In the genomic region with DNA sequence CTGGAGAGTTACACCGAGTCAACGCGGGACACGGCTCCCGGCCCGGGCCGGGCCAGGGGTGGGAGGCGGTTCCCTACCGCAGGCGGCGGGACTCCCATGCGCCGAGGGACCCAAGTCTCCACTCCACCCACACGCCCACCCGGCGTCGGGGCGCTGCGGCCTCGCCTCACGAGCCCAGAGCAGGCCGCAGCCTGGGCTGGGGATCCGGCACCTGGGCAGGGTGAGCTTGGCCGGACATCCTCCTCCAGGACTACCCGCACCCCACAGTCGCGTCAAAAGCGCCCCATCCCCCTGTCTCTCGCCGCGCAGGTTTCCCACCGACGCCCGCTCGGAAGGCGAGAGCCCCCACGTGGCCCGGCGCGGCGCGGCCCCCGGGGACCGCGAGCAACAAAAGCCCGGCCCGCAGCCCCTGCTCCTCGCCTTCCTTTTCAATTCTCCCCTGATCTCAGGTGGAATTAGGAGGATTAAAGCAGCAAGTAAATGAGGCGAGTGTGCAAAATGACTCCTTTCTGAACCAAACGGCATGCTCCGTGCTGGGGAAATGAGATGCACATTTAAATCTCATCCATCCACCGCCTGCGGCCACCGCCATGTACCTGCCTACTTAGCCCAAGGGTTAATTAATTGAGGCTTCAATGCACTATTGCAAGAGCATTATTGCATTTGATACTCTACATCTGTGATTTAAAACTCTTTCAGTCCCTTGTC, we compare ENCODE assay signal across 8 cellular contexts.
DNase-seq lines count a peak whose midpoint lies in the region; ATAC-seq and TF ChIP-seq lines count a peak whose summit lies in the region.

No MANE protein-coding gene starts in this region.

- H3K4me1 ChIP-seq in OCI-LY7 (ENCODE audit: insufficient read depth, low read length, poor library complexity, severe bottlenecking) (no peaks in the 10 kb centered on the region), duodenal mucosa (ENCODE audit: control insufficient read depth in 1 of 2, insufficient read depth in 2 of 2, low read length in 2 of 2) (peaks cover 0 to 7% of the 10 kb centered on the region in 2 donors)
- peaks cover 6% of the 10 kb centered on the region in 2 donors for H3K4me1 ChIP-seq in naive thymus-derived CD4-positive, alpha-beta T cell (ENCODE audit: control insufficient read depth in 2 of 2, insufficient read depth in 2 of 2, low read length in 2 of 2)

- peak; percentile 69 for ATAC-seq in GM19324 (IDR thresholded peaks at IDR 0.05; ENCODE audit: low FRiP score, unreplicated experiment)
- ATAC-seq in naive thymus-derived CD4-positive, alpha-beta T cell: peak; percentile 54

- no peak overlapping the region for H3K9ac ChIP-seq in duodenal mucosa (ENCODE audit: low read depth in 1 of 2, low read length in 2 of 2)

- H3K27ac Mint-ChIP-seq in naive thymus-derived CD4-positive, alpha-beta T cell: no peak overlapping the region

- H3K4me3 Mint-ChIP-seq in naive thymus-derived CD4-positive, alpha-beta T cell: peak overlapping the region; percentile 56 to 86 (median 78)

- H3K4me3 ChIP-seq in OCI-LY7 (ENCODE audit: low read depth, low read length, poor library complexity, severe bottlenecking) (no peak overlapping the region), duodenal mucosa (ENCODE audit: low read depth in 1 of 2, low read length in 2 of 2) (peak overlapping the region; percentile 31 to 54)
- H3K4me3 ChIP-seq in naive thymus-derived CD4-positive, alpha-beta T cell (ENCODE audit: low read length): peak overlapping the region; percentile 31

- peak overlapping the region; percentile 24; the same call in 1 of the 2 replicates for H3K4me2 ChIP-seq in OCI-LY7 (ENCODE audit: low read length)

- H3K27ac ChIP-seq in OCI-LY7 (ENCODE audit: low read depth, low read length, poor library complexity, severe bottlenecking): no peak overlapping the region
- no peak overlapping the region for H3K27ac ChIP-seq in duodenal mucosa (ENCODE audit: low read depth, low read length)
- no peak overlapping the region for H3K27ac ChIP-seq in naive thymus-derived CD4-positive, alpha-beta T cell (ENCODE audit: low read depth, low read length)

- H3K4me1 Mint-ChIP-seq in naive thymus-derived CD4-positive, alpha-beta T cell: peaks cover 9 to 20% (median 13%) of the 10 kb centered on the region in 7 donors

- peaks cover 40 to 46% of the 10 kb centered on the region in 2 donors for H3K27me3 ChIP-seq in duodenal mucosa (ENCODE audit: control insufficient read depth in 1 of 2, insufficient read depth in 2 of 2, low read length in 2 of 2)
- H3K27me3 ChIP-seq in naive thymus-derived CD4-positive, alpha-beta T cell (ENCODE audit: control insufficient read depth in 2 of 2, insufficient read depth in 2 of 2, low read length in 2 of 2): peaks cover 0 to 6% of the 10 kb centered on the region in 2 donors

- CTCF ChIA-PET in OCI-LY7 (lab: Charles Lee; ENCODE audit: unreplicated experiment): no interaction called here
- CTCF ChIA-PET in naive thymus-derived CD4-positive, alpha-beta T cell (lab: Charles Lee): no interaction called here

- H3K36me3 Mint-ChIP-seq in naive thymus-derived CD4-positive, alpha-beta T cell: peaks cover 0 to under 1% (median under 1%) of the 10 kb centered on the region in 5 donors

- no peaks in the 10 kb centered on the region for H3K36me3 ChIP-seq in OCI-LY7 (ENCODE audit: insufficient read depth, low read length)
- no peaks in the 10 kb centered on the region for H3K36me3 ChIP-seq in duodenal mucosa (ENCODE audit: control insufficient read depth in 1 of 2, insufficient read depth in 2 of 2, low read length in 2 of 2)
- no peaks in the 10 kb centered on the region for H3K36me3 ChIP-seq in naive thymus-derived CD4-positive, alpha-beta T cell (ENCODE audit: control insufficient read depth in 2 of 3, insufficient read depth in 3 of 3, low read length in 3 of 3)

- no peaks in the 10 kb centered on the region for H3K9me2 ChIP-seq in OCI-LY7 (ENCODE audit: insufficient read depth, low read length)

- H2AFZ ChIP-seq in OCI-LY7 (ENCODE audit: low read length): no peak overlapping the region

- H3K27me3 Mint-ChIP-seq in naive thymus-derived CD4-positive, alpha-beta T cell: peaks cover 51 to 82% (median 75%) of the 10 kb centered on the region in 5 donors

- H3K9me3 Mint-ChIP-seq in naive thymus-derived CD4-positive, alpha-beta T cell: peaks cover 0 to 4% (median 0%) of the 10 kb centered on the region in 11 donors

- no peaks in the 10 kb centered on the region for H4K20me1 ChIP-seq in OCI-LY7 (ENCODE audit: insufficient read depth, low read length)

- no peaks in the 10 kb centered on the region for H3K9me3 ChIP-seq in OCI-LY7 (ENCODE audit: low read length)
- no peaks in the 10 kb centered on the region for H3K9me3 ChIP-seq in duodenal mucosa (ENCODE audit: control insufficient read depth in 1 of 2, low read length in 2 of 2)
- H3K9me3 ChIP-seq in naive thymus-derived CD4-positive, alpha-beta T cell (ENCODE audit: control insufficient read depth in 2 of 3, low read length in 3 of 3): no peaks in the 10 kb centered on the region

- POLR2A ChIA-PET in OCI-LY7 (lab: Charles Lee): interaction anchor here (0.5 kb wide), 1 partner anchor 627 kb away, joined by 3 read pairs; no protein-coding TSS in a partner anchor
- POLR2A ChIA-PET in naive thymus-derived CD4-positive, alpha-beta T cell (lab: Charles Lee): no interaction called here

- H3K79me2 ChIP-seq in OCI-LY7 (ENCODE audit: insufficient read depth, low read depth, low read length): no peaks in the 10 kb centered on the region

- no TSS peak for BruUV-seq in OCI-LY7 (replicated peaks; lab: Mats Ljungman, UMichigan)

- peak; percentile 27 for DNase-seq in AG20443 (ENCODE audit: low spot score)
- DNase-seq in OCI-LY7 (ENCODE audit: low spot score): no peak
- DNase-seq in naive thymus-derived CD4-positive, alpha-beta T cell: peak in 2 of 9 donors; percentile 3 to 15
- DNase-seq in AML-193 (lab: John Stamatoyannopoulos, UW): no peak
- DNase-seq in OCI-M1 (lab: John Stamatoyannopoulos, UW): no peak
- DNase-seq in mesenteric fat pad (ENCODE audit: low spot score): no peak

- TF ChIP-seq CTCF in OCI-LY7 (conservative IDR thresholded peaks at IDR 0.05; ENCODE audit: low read length): no peak

- intact Hi-C loops in OCI-LY7 (cut with micrococcal nuclease; ENCODE audit: unreplicated experiment): no loop called here
- intact Hi-C loops in naive thymus-derived CD4-positive, alpha-beta T cell (cut with micrococcal nuclease): loop anchor here in 1 of 2 donors (5.0 kb wide), 1 partner anchor 330 kb away; no protein-coding TSS in a partner anchor
